In the genomic region with DNA sequence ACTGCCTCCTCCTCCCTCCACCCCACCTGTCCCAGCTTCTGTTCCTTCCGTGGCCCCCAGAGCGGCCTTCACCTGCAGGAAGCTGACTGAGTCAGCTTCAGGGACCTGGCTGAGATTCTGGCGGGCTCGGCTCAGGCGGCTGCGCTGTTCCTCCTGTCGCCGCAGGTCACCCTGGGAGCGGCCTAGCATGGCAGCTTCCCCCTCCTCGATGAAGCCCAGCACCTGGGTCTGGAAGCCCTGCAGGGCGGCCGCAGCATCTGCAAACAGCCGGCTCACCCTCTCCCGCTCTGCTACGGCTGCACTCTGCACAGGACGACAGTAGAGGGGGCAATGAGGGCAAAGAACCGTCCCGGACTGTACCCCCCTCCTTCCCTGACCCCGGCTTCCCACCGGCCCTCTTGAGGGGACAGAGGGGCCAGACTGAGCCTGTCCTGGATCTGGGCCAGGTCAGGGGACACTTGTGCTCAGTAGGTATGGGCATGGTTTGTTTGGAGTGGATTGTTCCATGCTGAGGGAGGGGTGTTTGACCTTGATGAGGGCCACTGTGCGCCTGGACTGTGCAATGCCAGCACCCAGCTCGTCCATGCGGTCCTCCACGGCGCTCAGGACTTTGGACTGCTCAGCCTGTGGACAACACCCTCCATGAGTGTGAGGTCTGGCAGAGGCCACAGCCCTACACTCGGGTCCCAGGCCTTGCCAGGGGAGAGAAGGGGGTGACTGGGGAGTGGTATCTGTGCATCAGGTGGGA, we compare ENCODE assay signal across 6 cellular contexts. TPM values are rescaled to one million over a fixed set of nuclear protein-coding genes. Genes with fewer than 3 reads are reported as not detected.
A peak's percentile ranks its signal among the peaks of the same experiment; 100 is the strongest.
DNase-seq lines count a peak whose midpoint lies in the region; ATAC-seq and TF ChIP-seq lines count a peak whose summit lies in the region.

No MANE protein-coding gene starts in this region.

- no peak for ATAC-seq in GM18907 (IDR thresholded peaks at IDR 0.05; ENCODE audit: unreplicated experiment)

- no TSS peak for BruUV-seq in A673 (replicated peaks; lab: Mats Ljungman, UMichigan)

- peaks cover 16% of the 10 kb centered on the region for H3K4me1 ChIP-seq in A673 (ENCODE audit: insufficient read depth, low read length, poor library complexity, severe bottlenecking)

- peak overlapping the region; percentile 85 for H3K4me3 Mint-ChIP-seq in stimulated activated naive CD8-positive, alpha-beta T cell treated with anti-CD3 and anti-CD28 coated beads, Interleukin-15, Interleukin-2, amounts not matched to agents 100 ng/mL and 50 ng/mL, for 24 hours

- no peaks in the 10 kb centered on the region for H3K36me3 ChIP-seq in A673 (ENCODE audit: insufficient read depth, low read length, poor library complexity, severe bottlenecking)

- no peak overlapping the region for H3K4me3 ChIP-seq in A673 (ENCODE audit: low read depth, low read length, poor library complexity, severe bottlenecking)

- no peaks in the 10 kb centered on the region for H3K9me3 ChIP-seq in A673 (ENCODE audit: low read depth, low read length, poor library complexity, severe bottlenecking)

- intact Hi-C loops in A673 (cut with micrococcal nuclease; ENCODE audit: unreplicated experiment): no loop called here

- POLR2A ChIA-PET in A673 (lab: Charles Lee; ENCODE audit: low non-redundant PET): no interaction called here

- CTCF ChIA-PET in A673 (lab: Charles Lee): interaction anchor here (1.2 kb wide), 1 partner anchor 20 kb away, joined by 3 read pairs; no protein-coding TSS in a partner anchor

- no peaks in the 10 kb centered on the region for H3K36me3 Mint-ChIP-seq in stimulated activated naive CD8-positive, alpha-beta T cell treated with anti-CD3 and anti-CD28 coated beads, Interleukin-15, Interleukin-2, amounts not matched to agents 100 ng/mL and 50 ng/mL, for 24 hours (ENCODE audit: low read depth)

- no peak overlapping the region for H3K27ac ChIP-seq in A673 (ENCODE audit: low read depth, low read length, poor library complexity, severe bottlenecking)

- no peak for TF ChIP-seq CTCF in A673 (conservative IDR thresholded peaks at IDR 0.05; ENCODE audit: low read depth, low read length)

- DNase-seq in Kasumi-1 (lab: John Stamatoyannopoulos, UW) (peak; percentile 21 to 24), activated T-cell treated with anti-CD3 and anti-CD28 coated beads for 48 hours (ENCODE audit: low read depth) (peak; percentile 65), iPS-NIHi11 (ENCODE audit: low spot score) (peak; percentile 76), A673 (ENCODE audit: low spot score) (no peak)

- peaks cover 26% of the 10 kb centered on the region for H3K4me1 Mint-ChIP-seq in stimulated activated naive CD8-positive, alpha-beta T cell treated with anti-CD3 and anti-CD28 coated beads, Interleukin-15, Interleukin-2, amounts not matched to agents 100 ng/mL and 50 ng/mL, for 24 hours (ENCODE audit: low read depth)

- H3K27ac Mint-ChIP-seq in stimulated activated naive CD8-positive, alpha-beta T cell treated with anti-CD3 and anti-CD28 coated beads, Interleukin-15, Interleukin-2, amounts not matched to agents 100 ng/mL and 50 ng/mL, for 24 hours: peak overlapping the region; percentile 86

- peaks cover 5% of the 10 kb centered on the region for H3K27me3 Mint-ChIP-seq in stimulated activated naive CD8-positive, alpha-beta T cell treated with anti-CD3 and anti-CD28 coated beads, Interleukin-15, Interleukin-2, amounts not matched to agents 100 ng/mL and 50 ng/mL, for 24 hours

- H3K27me3 ChIP-seq in A673 (replicated peaks; ENCODE audit: insufficient read depth, low read depth, low read length, poor library complexity): peaks cover 13% of the 10 kb centered on the region

- no peaks in the 10 kb centered on the region for H3K9me3 Mint-ChIP-seq in stimulated activated naive CD8-positive, alpha-beta T cell treated with anti-CD3 and anti-CD28 coated beads, Interleukin-15, Interleukin-2, amounts not matched to agents 100 ng/mL and 50 ng/mL, for 24 hours

RNA-seq across cellular contexts. Expression of a gene that starts 2.0 kb away (rescaled TPM):
- total RNA-seq in A673 (2021): 0.46 and 0.95 TPM in 2 replicates

RNA-seq across cellular contexts. Expression of a gene that starts 20.4 kb away (rescaled TPM):
- 46.1 and 47.9 TPM in 2 replicates for total RNA-seq in A673 (2021)

RNA-seq across cellular contexts. Expression of a gene that starts 21.2 kb away (rescaled TPM):
- total RNA-seq in A673 (2021): 70.3 and 87.5 TPM in 2 replicates

RNA-seq across cellular contexts. Expression of a gene that starts 28.3 kb away (rescaled TPM):
- total RNA-seq in A673 (2021): 166 and 167 TPM in 2 replicates

RNA-seq across cellular contexts. Expression of a gene that starts 32.2 kb away (rescaled TPM):
- 0.37 and 2.2 TPM in 2 replicates for total RNA-seq in A673 (2021)
